In genomic region chrX:119784747-119785446, GRCh38 we compare ENCODE assay signal across 1 cellular context.
TF ChIP-seq lines count a peak whose summit lies in the region.

No MANE protein-coding gene starts in this region.

TF ChIP-seq in HEK293, 187 proteins besides CTCF, POLR2A, EP300 and RAD21 (continued from another document):
- TF ChIP-seq ZNF2 (tag by site-specific recombination; IDR thresholded peaks at IDR 0.05) = peak; percentile 27; the same call in 1 of the 2 replicates
- no peak for TF ChIP-seq ZNF416 (tag by site-specific recombination; IDR thresholded peaks at IDR 0.05)
